21 cellular contexts compared by ENCODE assay signal in genomic region chr5:50722223-50722622, GRCh38.
"Had no signal": no experiment of that assay in that cellular context is flagged by ENCODE, and none has a peak within 500 bp of the region (broad histone marks: within the 10 kb centered on the region; RNA-seq: fewer than 3 reads in every experiment).

No MANE protein-coding gene starts in this region.

- H3K36me3 ChIP-seq: right lobe of liver, vagina, WERI-Rb-1 had no signal

- ATAC-seq: activated CD8-positive, alpha-beta T cell treated with anti-CD3 and anti-CD28 coated beads, Interleukin-2, amount 10 ng/mL, durations not matched to agents 7 days and 5 days; esophagus mucosa; left ventricle myocardium superior; right lobe of liver had no signal

- H3K4me3 Mint-ChIP-seq: activated CD8-positive, alpha-beta T cell treated with anti-CD3 and anti-CD28 coated beads, Interleukin-2, amount 10 ng/mL, durations not matched to agents 7 days and 5 days; brain; mesothelial cell of epicardium had no signal

- H3K36me3 Mint-ChIP-seq: brain, mesothelial cell of epicardium had no signal

- H3K9me3 ChIP-seq: right lobe of liver, vagina had no signal

- DNase-seq: activated CD4-positive, alpha-beta T cell treated with anti-CD3 and anti-CD28 coated beads for 1 hour; activated CD4-positive, alpha-beta T cell treated with anti-CD3 and anti-CD28 coated beads, Interleukin-2, amount 50 U/mL, for 1 hour; activated CD8-positive, alpha-beta T cell treated with anti-CD3 and anti-CD28 coated beads, Interleukin-2, amount 10 ng/mL, durations not matched to agents 7 days and 5 days; activated naive CD4-positive, alpha-beta T cell; anterior cingulate cortex; dermis blood vessel endothelial cell; effector CD8-positive, alpha-beta T cell; hippocampal formation; left ventricle myocardium superior; mammary epithelial cell; occipital lobe; right lobe of liver; stimulated activated CD4-positive, alpha-beta T cell treated with anti-CD3 and anti-CD28 coated beads, Interleukin-1b, Interleukin-23, amount 100 ng/mL, for 48 hours; trophoblast cell; WERI-Rb-1 had no signal

- H3K4me3 ChIP-seq: right lobe of liver, skin epidermis, vagina had no signal

- H3K27me3 Mint-ChIP-seq: brain had no signal

- H3K27ac ChIP-seq: right lobe of liver, skin epidermis, vagina, WERI-Rb-1 had no signal

- H3K27me3 ChIP-seq: right lobe of liver, vagina had no signal

- H3K27ac Mint-ChIP-seq: activated CD8-positive, alpha-beta T cell treated with anti-CD3 and anti-CD28 coated beads, Interleukin-2, amount 10 ng/mL, durations not matched to agents 7 days and 5 days; activated T-helper 2 cell treated with anti-CD3 and anti-CD28 coated beads, Interferon-gamma antibody, Interleukin-2, Interleukin-4, amounts not matched to agents 10 μg/mL and 5 μg/mL and 100 μg/mL, durations not matched to agents 14 hours and 24 hours and 36 hours; brain; mesothelial cell of epicardium had no signal

- H3K9me3 Mint-ChIP-seq: activated T-helper 2 cell treated with anti-CD3 and anti-CD28 coated beads, Interferon-gamma antibody, Interleukin-2, Interleukin-4, amounts not matched to agents 10 μg/mL and 5 μg/mL and 100 μg/mL, durations not matched to agents 14 hours and 24 hours and 36 hours; brain; mesothelial cell of epicardium had no signal
